ENCODE assay signal across 8 cellular contexts in genomic region chr20:53578492-53579222, GRCh38. TPM values are rescaled to one million over a fixed set of nuclear protein-coding genes. Genes with fewer than 3 reads are reported as not detected.
DNase-seq lines count a peak whose midpoint lies in the region; ATAC-seq, FAIRE-seq and TF ChIP-seq lines count a peak whose summit lies in the region.

No MANE protein-coding gene starts in this region.

- peak overlapping the region; percentile 80 for H3K27ac Mint-ChIP-seq in activated CD4-positive, alpha-beta memory T cell treated with anti-CD3 and anti-CD28 coated beads, Interleukin-2, amount 10 ng/mL, durations not matched to agents 7 days and 5 days

- H3K36me3 ChIP-seq in mucosa of rectum (ENCODE audit: control insufficient read depth in 2 of 2, insufficient read depth in 2 of 2, low read length in 2 of 2) (peaks cover 51 to 62% of the 10 kb centered on the region in 2 donors), thoracic aorta (peaks cover 20% of the 10 kb centered on the region)

- peak; percentile 69 for ATAC-seq in thoracic aorta (ENCODE audit: insufficient number of reproducible peaks, low FRiP score, low read depth)

- peak; percentile 85 for FAIRE-seq in A204.1 (lab: Jason Lieb, UNC)

- H3K27me3 ChIP-seq in mucosa of rectum (ENCODE audit: control insufficient read depth in 2 of 2, insufficient read depth in 2 of 2, low read length in 2 of 2), result no peaks in the 10 kb centered on the region
- no peaks in the 10 kb centered on the region for H3K27me3 ChIP-seq in thoracic aorta (replicated peaks; ENCODE audit: insufficient read depth)

- H3K4me1 ChIP-seq in mucosa of rectum (ENCODE audit: control insufficient read depth in 2 of 2, insufficient read depth in 2 of 2, low read length in 2 of 2), result peaks cover 29 to 55% of the 10 kb centered on the region in 2 donors
- H3K4me1 ChIP-seq in thoracic aorta (ENCODE audit: control insufficient read depth in 1 of 2, low read depth in 2 of 2), result peaks cover 22 to 23% of the 10 kb centered on the region in 2 donors

- H3K9me3 ChIP-seq in mucosa of rectum (ENCODE audit: control insufficient read depth in 2 of 2, low read length in 2 of 2), result no peaks in the 10 kb centered on the region
- H3K9me3 ChIP-seq in thoracic aorta, result no peaks in the 10 kb centered on the region

- peaks cover 89% of the 10 kb centered on the region for H3K36me3 Mint-ChIP-seq in activated CD4-positive, alpha-beta memory T cell treated with anti-CD3 and anti-CD28 coated beads, Interleukin-2, amount 10 ng/mL, durations not matched to agents 7 days and 5 days (ENCODE audit: low read depth)

- CTCF ChIA-PET in activated CD4-positive, alpha-beta memory T cell treated with anti-CD3 and anti-CD28 coated beads, Interleukin-2, amount 10 ng/mL, durations not matched to agents 7 days and 5 days (lab: Charles Lee), result interaction anchor here (0.5 to 3.8 kb wide), 13 partner anchors 9 to 360 kb away, joined by 3 to 42 read pairs (median 3); no protein-coding TSS in a partner anchor

- TF ChIP-seq CTCF in GM12873 (IDR thresholded peaks at IDR 0.05; ENCODE audit: insufficient read depth, low read depth, low read length, missing control alignments) (peak; percentile 74), epithelial cell of esophagus (IDR thresholded peaks at IDR 0.05; ENCODE audit: insufficient read depth, low read depth, low read length, missing control alignments) (peak; percentile 76), thoracic aorta (IDR thresholded peaks at IDR 0.05) (peak; percentile 94)

- H3K4me3 ChIP-seq in epithelial cell of esophagus (ENCODE audit: low read length) (no peak overlapping the region), mucosa of rectum (ENCODE audit: low read length in 2 of 2) (peak overlapping the region; percentile 30 to 64), thoracic aorta (peak overlapping the region; percentile 38)

- H3K27me3 Mint-ChIP-seq in activated CD4-positive, alpha-beta memory T cell treated with anti-CD3 and anti-CD28 coated beads, Interleukin-2, amount 10 ng/mL, durations not matched to agents 7 days and 5 days, result no peaks in the 10 kb centered on the region

- peak overlapping the region; percentile 86 to 88 for H3K27ac ChIP-seq in mucosa of rectum (ENCODE audit: low read depth in 2 of 2, low read length in 2 of 2)
- H3K27ac ChIP-seq in thoracic aorta, result peak overlapping the region in 1 of 2 donors; percentile 53

- H3K4me3 Mint-ChIP-seq in activated CD4-positive, alpha-beta memory T cell treated with anti-CD3 and anti-CD28 coated beads, Interleukin-2, amount 10 ng/mL, durations not matched to agents 7 days and 5 days, result peak overlapping the region; percentile 78

- H3K4me1 Mint-ChIP-seq in activated CD4-positive, alpha-beta memory T cell treated with anti-CD3 and anti-CD28 coated beads, Interleukin-2, amount 10 ng/mL, durations not matched to agents 7 days and 5 days, result peaks cover 92% of the 10 kb centered on the region

- DNase-seq in HS-27A (ENCODE audit: low read depth) (peak; percentile 94), NCI-H748 (lab: John Stamatoyannopoulos, UW; ENCODE audit: unreplicated experiment) (peak; percentile 63), epithelial cell of esophagus (ENCODE audit: low read depth) (peak; percentile 89), thoracic aorta (ENCODE audit: low spot score) (no peak)
- peak; percentile 55 for DNase-seq in activated CD4-positive, alpha-beta memory T cell treated with anti-CD3 and anti-CD28 coated beads, Interleukin-2, amount 10 ng/mL, durations not matched to agents 7 days and 5 days

- H3K9me3 Mint-ChIP-seq in activated CD4-positive, alpha-beta memory T cell treated with anti-CD3 and anti-CD28 coated beads, Interleukin-2, amount 10 ng/mL, durations not matched to agents 7 days and 5 days, result no peaks in the 10 kb centered on the region

- peak overlapping the region; percentile 47 to 73 for H3K9ac ChIP-seq in mucosa of rectum (ENCODE audit: low read depth in 1 of 2, low read length in 2 of 2)

- POLR2A ChIA-PET in activated CD4-positive, alpha-beta memory T cell treated with anti-CD3 and anti-CD28 coated beads, Interleukin-2, amount 10 ng/mL, durations not matched to agents 7 days and 5 days (lab: Charles Lee), result interaction anchor here (0.8 to 4.7 kb wide), 13 partner anchors 15 to 361 kb away, joined by 3 to 43 read pairs (median 7); partner anchors contain the start of gene ZNF217

RNA-seq across cellular contexts. Expression of gene ZNF217, which starts 15.0 kb away (rescaled TPM):
- 10 to 100 TPM; 89.5 to 90.4 TPM for total RNA-seq in activated CD4-positive, alpha-beta memory T cell treated with anti-CD3 and anti-CD28 coated beads, Interleukin-2, amount 10 ng/mL, durations not matched to agents 7 days and 5 days
- 10 to 100 TPM; 12.5 to 21.4 TPM for total RNA-seq in thoracic aorta

Comparison
In these comparisons a context has a peak if more than half of its experiments do, and no peak if none do; other contexts are left out.
1. RNA of gene ZNF217, which starts 15.0 kb away (total RNA-seq): 89.5 to 90.4 TPM in activated CD4-positive, alpha-beta memory T cell treated with anti-CD3 and anti-CD28 coated beads, Interleukin-2, amount 10 ng/mL, durations not matched to agents 7 days and 5 days; 12.5 to 21.4 TPM in thoracic aorta; every median in the first group is over 4 times any median in the second.
2. Peak in every context shown above with its lines, with median percentiles within 50 percentile points of each other: CTCF ChIP-seq.